ENCODE assay signal across 8 cellular contexts in the genomic region with DNA sequence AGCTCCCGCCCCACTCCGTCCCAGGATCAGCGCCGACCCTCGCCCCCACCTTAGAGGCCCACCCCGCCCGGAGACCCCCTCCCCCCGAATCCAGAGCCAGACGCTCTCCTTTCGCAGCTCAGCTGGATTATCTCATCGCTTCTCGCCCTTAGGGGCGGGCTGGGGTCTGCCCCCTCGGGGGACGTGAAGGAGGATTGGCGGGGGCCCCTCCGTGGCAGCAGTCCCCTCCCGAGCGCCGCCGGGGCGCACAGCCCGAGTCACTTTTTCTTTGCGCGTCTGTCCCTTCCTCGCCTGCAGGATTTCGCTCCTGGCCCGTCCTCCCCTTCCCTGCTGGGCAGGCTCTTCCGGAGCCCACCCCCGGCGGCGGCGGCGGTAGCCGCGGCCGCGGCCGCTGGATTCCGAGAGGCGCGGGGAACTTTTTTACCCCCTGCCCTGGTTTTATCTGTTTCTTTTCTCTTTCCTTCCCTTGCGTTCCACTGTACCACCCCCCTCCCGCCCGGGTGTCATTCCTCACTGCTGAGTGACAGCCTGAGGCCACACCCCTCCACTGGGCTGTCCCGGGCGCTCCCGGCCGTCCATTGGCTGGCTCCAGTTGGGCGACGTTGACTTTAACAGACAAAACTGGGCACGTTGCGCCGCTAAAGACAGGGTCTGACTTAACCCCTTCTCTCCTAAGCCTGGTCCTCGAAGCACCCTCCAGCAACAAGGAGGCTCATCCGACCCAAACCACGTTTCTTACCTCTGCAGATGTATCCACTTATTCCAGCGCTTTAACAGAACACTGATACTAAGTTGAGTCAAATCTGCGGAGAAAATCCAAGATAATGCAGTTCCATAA. TPM values are rescaled to one million over a fixed set of nuclear protein-coding genes. Genes with fewer than 3 reads are reported as not detected.
DNase-seq lines count a peak whose midpoint lies in the region; ATAC-seq and TF ChIP-seq lines count a peak whose summit lies in the region.

No MANE protein-coding gene starts in this region.

- peaks cover 66 to 93% of the 10 kb centered on the region in 2 experiments for H3K27me3 ChIP-seq in mesenchymal stem cell (ENCODE audit: control insufficient read depth in 1 of 2, insufficient read depth in 1 of 2, low read length in 2 of 2)

- H3K79me1 ChIP-seq in mesenchymal stem cell (replicated peaks; ENCODE audit: low read length, poor library complexity, severe bottlenecking) = no peaks in the 10 kb centered on the region

- peak overlapping the region; percentile 85 for H3K18ac ChIP-seq in mesenchymal stem cell (ENCODE audit: low read depth in 1 of 2, low read length in 2 of 2)

- H3K14ac ChIP-seq in mesenchymal stem cell (ENCODE audit: low read length in 2 of 2) = peak overlapping the region in 1 of 2 experiments; percentile 25

- peak; percentile 65 for ATAC-seq in HG02678 (IDR thresholded peaks at IDR 0.05; ENCODE audit: unreplicated experiment)
- ATAC-seq in stimulated activated naive CD8-positive, alpha-beta T cell treated with anti-CD3 and anti-CD28 coated beads, Interleukin-15, amount 100 ng/mL, for 72 hours = peak; percentile 63

- H3K4me1 Mint-ChIP-seq in endothelial cell (ENCODE audit: unreplicated experiment) = peaks cover 23% of the 10 kb centered on the region
- H3K4me1 Mint-ChIP-seq in stimulated activated naive CD8-positive, alpha-beta T cell treated with anti-CD3 and anti-CD28 coated beads, Interleukin-15, amount 100 ng/mL, for 72 hours = peaks cover 67% of the 10 kb centered on the region

- H3K27ac Mint-ChIP-seq in endothelial cell (ENCODE audit: unreplicated experiment) = peak overlapping the region; percentile 76
- peak overlapping the region in 1 of 2 donors; percentile 44 for H3K27ac Mint-ChIP-seq in stimulated activated naive CD8-positive, alpha-beta T cell treated with anti-CD3 and anti-CD28 coated beads, Interleukin-15, amount 100 ng/mL, for 72 hours

- H2BK15ac ChIP-seq in mesenchymal stem cell (ENCODE audit: low read depth, poor library complexity, severe bottlenecking) = peak overlapping the region; percentile 88

- H3K4me2 ChIP-seq in mesenchymal stem cell (ENCODE audit: low read length, poor library complexity, severe bottlenecking) = peak overlapping the region; percentile 93

- peak overlapping the region; percentile 87 for H2BK120ac ChIP-seq in mesenchymal stem cell (ENCODE audit: low read depth, low read length)

- no peak overlapping the region for H2BK12ac ChIP-seq in mesenchymal stem cell (ENCODE audit: low read length in 2 of 2)

- peak overlapping the region in 1 of 2 experiments; percentile 84 for H3K4ac ChIP-seq in mesenchymal stem cell (ENCODE audit: low read depth in 1 of 2, low read length in 2 of 2)

- H2AFZ ChIP-seq in mesenchymal stem cell (ENCODE audit: low read depth, low read length) = no peak overlapping the region

- no peaks in the 10 kb centered on the region for H3K36me3 ChIP-seq in mesenchymal stem cell (ENCODE audit: control insufficient read depth in 1 of 2, insufficient read depth in 2 of 2, low read depth in 1 of 2, low read length in 2 of 2)

- H4K91ac ChIP-seq in mesenchymal stem cell (ENCODE audit: low read length) = peak overlapping the region; percentile 40

- peak overlapping the region; percentile 91 for H3K4me3 Mint-ChIP-seq in endothelial cell (ENCODE audit: unreplicated experiment)
- H3K4me3 Mint-ChIP-seq in stimulated activated naive CD8-positive, alpha-beta T cell treated with anti-CD3 and anti-CD28 coated beads, Interleukin-15, amount 100 ng/mL, for 72 hours = peak overlapping the region; percentile 89 to 91

- no peak overlapping the region for H3K9ac ChIP-seq in mesenchymal stem cell (ENCODE audit: low read length)

- H3K4me3 ChIP-seq in mesenchymal stem cell (ENCODE audit: insufficient read depth in 1 of 2, low read depth in 1 of 2, low read length in 2 of 2) = peak overlapping the region; percentile 59 to 66

- WGBS in mesenchymal stem cell = 1% methylated on average over 59 of the region's 59 CpGs

- H2AK5ac ChIP-seq in mesenchymal stem cell (ENCODE audit: low read length, severe bottlenecking) = no peak overlapping the region

- H4K8ac ChIP-seq in mesenchymal stem cell (ENCODE audit: low read length) = peak overlapping the region; percentile 73

- H3K27me3 Mint-ChIP-seq in endothelial cell (ENCODE audit: unreplicated experiment) = peaks cover 17% of the 10 kb centered on the region
- H3K27me3 Mint-ChIP-seq in stimulated activated naive CD8-positive, alpha-beta T cell treated with anti-CD3 and anti-CD28 coated beads, Interleukin-15, amount 100 ng/mL, for 72 hours = peaks cover 93% of the 10 kb centered on the region

- peaks cover 3% of the 10 kb centered on the region for H3K36me3 Mint-ChIP-seq in endothelial cell (ENCODE audit: low read depth, unreplicated experiment)

- no peaks in the 10 kb centered on the region for H3K9me3 Mint-ChIP-seq in endothelial cell (ENCODE audit: unreplicated experiment)
- no peaks in the 10 kb centered on the region for H3K9me3 Mint-ChIP-seq in stimulated activated naive CD8-positive, alpha-beta T cell treated with anti-CD3 and anti-CD28 coated beads, Interleukin-15, amount 100 ng/mL, for 72 hours

- H3K27ac ChIP-seq in mesenchymal stem cell (ENCODE audit: low read length, poor library complexity, severe bottlenecking) = no peak overlapping the region

- no peaks in the 10 kb centered on the region for H3K9me3 ChIP-seq in mesenchymal stem cell (ENCODE audit: control insufficient read depth, low read length)

- peak overlapping the region in 1 of 2 experiments; percentile 43 for H3K23ac ChIP-seq in mesenchymal stem cell (ENCODE audit: low read length in 2 of 2)

- H3K4me1 ChIP-seq in mesenchymal stem cell (ENCODE audit: control insufficient read depth, insufficient read depth, low read depth, low read length) = peaks cover 34% of the 10 kb centered on the region

- DNase-seq in activated effector memory CD4-positive, alpha-beta T cell treated with anti-CD3 and anti-CD28 coated beads, Interleukin-2, amount 50 U/mL, for 16 hours = peak; percentile 76
- DNase-seq in activated effector memory CD4-positive, alpha-beta T cell treated with Interleukin-2 at 50 U/mL for 16 hours = no peak
- DNase-seq in NCI-H146 (lab: John Stamatoyannopoulos, UW) = peak; percentile 74
- peak; percentile 91 for DNase-seq in T1000 (lab: John Stamatoyannopoulos, UW)
- DNase-seq in endothelial cell (ENCODE audit: low spot score) = peak; percentile 89
- peak; percentile 91 for DNase-seq in mesenchymal stem cell
- peak in 1 of 2 donors; percentile 50 for DNase-seq in stimulated activated naive CD8-positive, alpha-beta T cell treated with anti-CD3 and anti-CD28 coated beads, Interleukin-15, amount 100 ng/mL, for 72 hours

- no peak for TF ChIP-seq CTCF in endothelial cell (IDR thresholded peaks at IDR 0.05; ENCODE audit: unreplicated experiment)

- H2BK5ac ChIP-seq in mesenchymal stem cell (ENCODE audit: low read depth, low read length, poor library complexity, severe bottlenecking) = no peak overlapping the region

RNA-seq across cellular contexts. Expression of a gene that starts 0.5 kb away (rescaled TPM):
- total RNA-seq in endothelial cell (ENCODE audit: unreplicated experiment) = 4.5 TPM
- 11.5 TPM for polyA plus RNA-seq in mesenchymal stem cell (2013, experiment 1 of 2)
- 11.2 TPM for polyA plus RNA-seq in mesenchymal stem cell (2013, experiment 2 of 2)
